Comparison of ENCODE assay signal across 12 cellular contexts in genomic region chr1:6027591-6027990, GRCh38. TPM values are rescaled to one million over a fixed set of nuclear protein-coding genes. Genes with fewer than 3 reads are reported as not detected.
DNase-seq lines count a peak whose midpoint lies in the region; ATAC-seq, FAIRE-seq and TF ChIP-seq lines count a peak whose summit lies in the region.
"Had no signal": no experiment of that assay in that cellular context is flagged by ENCODE, and none has a peak within 500 bp of the region (broad histone marks: within the 10 kb centered on the region; RNA-seq: fewer than 3 reads in every experiment).

No MANE protein-coding gene starts in this region.

- peaks cover 71% of the 10 kb centered on the region for H3K79me2 ChIP-seq in OCI-LY3 (ENCODE audit: low read length)
- H3K79me2 ChIP-seq in trophoblast cell (ENCODE audit: control insufficient read depth, insufficient read depth, low read length, poor library complexity), result no peaks in the 10 kb centered on the region

- H3K27ac Mint-ChIP-seq in activated CD8-positive, alpha-beta memory T cell treated with anti-CD3 and anti-CD28 coated beads, Interleukin-2, amount 10 ng/mL, durations not matched to agents 7 days and 5 days, result peak overlapping the region; percentile 98
- peak overlapping the region; percentile 99 for H3K27ac Mint-ChIP-seq in stimulated activated naive B cell treated with anti-CD40 and anti-IgM and Interleukin-4, amounts not matched to agents 10 μg/mL and 1 μg/mL and 100 μg/mL, for 72 hours

- H3K4me1 Mint-ChIP-seq in activated CD8-positive, alpha-beta memory T cell treated with anti-CD3 and anti-CD28 coated beads, Interleukin-2, amount 10 ng/mL, durations not matched to agents 7 days and 5 days, result peaks cover 61% of the 10 kb centered on the region
- peaks cover 51 to 73% of the 10 kb centered on the region in 2 donors for H3K4me1 Mint-ChIP-seq in stimulated activated naive B cell treated with anti-CD40 and anti-IgM and Interleukin-4, amounts not matched to agents 10 μg/mL and 1 μg/mL and 100 μg/mL, for 72 hours

- no peak for TF ChIP-seq CTCF in OCI-LY3 (IDR thresholded peaks at IDR 0.05; ENCODE audit: low read depth, low read length)
- TF ChIP-seq CTCF in D721Med (IDR thresholded peaks at IDR 0.05; ENCODE audit: insufficient read depth, missing control alignments), result no peak

- ATAC-seq in activated CD8-positive, alpha-beta memory T cell treated with anti-CD3 and anti-CD28 coated beads, Interleukin-2, amount 10 ng/mL, durations not matched to agents 7 days and 5 days, result peak; percentile 25
- no peak for ATAC-seq in stimulated activated naive B cell treated with anti-CD40 and anti-IgM and Interleukin-4, amounts not matched to agents 10 μg/mL and 1 μg/mL and 100 μg/mL, for 72 hours (replicated peaks)

- peaks cover 49% of the 10 kb centered on the region for H3K36me3 Mint-ChIP-seq in activated CD8-positive, alpha-beta memory T cell treated with anti-CD3 and anti-CD28 coated beads, Interleukin-2, amount 10 ng/mL, durations not matched to agents 7 days and 5 days
- H3K36me3 Mint-ChIP-seq in stimulated activated naive B cell treated with anti-CD40 and anti-IgM and Interleukin-4, amounts not matched to agents 10 μg/mL and 1 μg/mL and 100 μg/mL, for 72 hours, result peaks cover 42 to 56% of the 10 kb centered on the region in 2 donors

- H3K9ac ChIP-seq in OCI-LY3 (ENCODE audit: low read length) (peak overlapping the region; percentile 91), duodenal mucosa (ENCODE audit: low read depth in 1 of 2, low read length in 2 of 2) (no peak overlapping the region), trophoblast cell (ENCODE audit: low read length) (no peak overlapping the region)

- H3K4me3 ChIP-seq in OCI-LY3 (ENCODE audit: low read length), result peak overlapping the region; percentile 100
- peak overlapping the region; percentile 52 to 57 for H3K4me3 ChIP-seq in duodenal mucosa (ENCODE audit: low read depth in 1 of 2, low read length in 2 of 2)
- no peak overlapping the region for H3K4me3 ChIP-seq in trophoblast cell (ENCODE audit: low read depth, low read length)

- H3K4me3 Mint-ChIP-seq in activated CD8-positive, alpha-beta memory T cell treated with anti-CD3 and anti-CD28 coated beads, Interleukin-2, amount 10 ng/mL, durations not matched to agents 7 days and 5 days, result peak overlapping the region; percentile 83
- H3K4me3 Mint-ChIP-seq in stimulated activated naive B cell treated with anti-CD40 and anti-IgM and Interleukin-4, amounts not matched to agents 10 μg/mL and 1 μg/mL and 100 μg/mL, for 72 hours, result peak overlapping the region; percentile 94 to 98

- H4K12ac ChIP-seq in trophoblast cell (ENCODE audit: low read depth, low read length), result no peak overlapping the region

- CTCF ChIA-PET in activated CD8-positive, alpha-beta memory T cell treated with anti-CD3 and anti-CD28 coated beads, Interleukin-2, amount 10 ng/mL, durations not matched to agents 7 days and 5 days (lab: Charles Lee), result interaction anchor here (1.0 to 1.4 kb wide), 3 partner anchors 24 to 167 kb away, joined by 3 to 10 read pairs (median 3); no protein-coding TSS in a partner anchor

- H4K20me1 ChIP-seq in OCI-LY3 (ENCODE audit: insufficient read depth, low read length), result peaks cover 54% of the 10 kb centered on the region

- FAIRE-seq in D721Med (lab: Jason Lieb, UNC), result no peak

- no peak overlapping the region for H3K18ac ChIP-seq in trophoblast cell (ENCODE audit: low read length)

- H3K27ac ChIP-seq in OCI-LY3 (ENCODE audit: low read length), result peak overlapping the region; percentile 83
- H3K27ac ChIP-seq in duodenal mucosa (ENCODE audit: low read depth, low read length), result no peak overlapping the region
- H3K27ac ChIP-seq in trophoblast cell (ENCODE audit: low read depth, low read length), result no peak overlapping the region
- H3K27ac ChIP-seq: vagina had no signal

- peak; percentile 79 for DNase-seq in activated CD8-positive, alpha-beta memory T cell treated with anti-CD3 and anti-CD28 coated beads, Interleukin-2, amount 10 ng/mL, durations not matched to agents 7 days and 5 days
- DNase-seq in activated CD8-positive, alpha-beta memory T cell treated with anti-CD3 and anti-CD28 coated beads for 24 hours, result no peak
- peak; percentile 15 for DNase-seq in stimulated activated naive B cell treated with anti-CD40 and anti-IgM and Interleukin-4, amounts not matched to agents 10 μg/mL and 1 μg/mL and 100 μg/mL, for 72 hours
- DNase-seq in NCI-H82 treated with DMSO at 0.1 percent for 48 hours (lab: John Stamatoyannopoulos, UW; ENCODE audit: unreplicated experiment) (no peak), trophoblast cell (no peak), D721Med (ENCODE audit: insufficient read length, low spot score) (no peak)
- DNase-seq: foreskin fibroblast, mesendoderm, NCI-H2107 had no signal

- no CpG with 5 or more reads among the region's 10 CpGs for WGBS in trophoblast cell (ENCODE audit: extremely low coverage, insufficient coverage, insufficient read length)

- no peak overlapping the region for H2BK120ac ChIP-seq in trophoblast cell (ENCODE audit: insufficient read depth, low read length, poor library complexity)

- H3K36me3 ChIP-seq in OCI-LY3 (replicated peaks; ENCODE audit: low read depth, low read length) (peaks cover 39% of the 10 kb centered on the region), duodenal mucosa (ENCODE audit: control insufficient read depth in 1 of 2, insufficient read depth in 2 of 2, low read length in 2 of 2) (no peaks in the 10 kb centered on the region), trophoblast cell (ENCODE audit: control insufficient read depth in 1 of 2, insufficient read depth in 2 of 2, low read length in 2 of 2) (no peaks in the 10 kb centered on the region)
- H3K36me3 ChIP-seq: vagina had no signal

- H2AK5ac ChIP-seq in trophoblast cell (ENCODE audit: low read length), result no peak overlapping the region

- H2BK5ac ChIP-seq in trophoblast cell (ENCODE audit: low read depth, low read length, poor library complexity), result no peak overlapping the region

- no peaks in the 10 kb centered on the region for H3K9me3 Mint-ChIP-seq in activated CD8-positive, alpha-beta memory T cell treated with anti-CD3 and anti-CD28 coated beads, Interleukin-2, amount 10 ng/mL, durations not matched to agents 7 days and 5 days (ENCODE audit: low read depth)
- no peaks in the 10 kb centered on the region for H3K9me3 Mint-ChIP-seq in stimulated activated naive B cell treated with anti-CD40 and anti-IgM and Interleukin-4, amounts not matched to agents 10 μg/mL and 1 μg/mL and 100 μg/mL, for 72 hours

- H3K27me3 ChIP-seq in OCI-LY3 (ENCODE audit: low read depth, low read length), result no peaks in the 10 kb centered on the region
- H3K27me3 ChIP-seq in duodenal mucosa (ENCODE audit: control insufficient read depth in 1 of 2, insufficient read depth in 2 of 2, low read length in 2 of 2), result peaks cover 0 to 4% of the 10 kb centered on the region in 2 donors
- H3K27me3 ChIP-seq in trophoblast cell (ENCODE audit: insufficient read depth, low read length), result no peaks in the 10 kb centered on the region
- H3K27me3 ChIP-seq: vagina had no signal

- H3K14ac ChIP-seq in trophoblast cell (ENCODE audit: low read length), result no peak overlapping the region

- H2BK12ac ChIP-seq in trophoblast cell (ENCODE audit: low read length), result no peak overlapping the region

- H3K4me2 ChIP-seq in OCI-LY3 (ENCODE audit: low read length) (peak overlapping the region; percentile 100), trophoblast cell (ENCODE audit: low read length) (no peak overlapping the region)

- no peak overlapping the region for H4K8ac ChIP-seq in trophoblast cell (ENCODE audit: low read depth, low read length)

- no peaks in the 10 kb centered on the region for H3K27me3 Mint-ChIP-seq in activated CD8-positive, alpha-beta memory T cell treated with anti-CD3 and anti-CD28 coated beads, Interleukin-2, amount 10 ng/mL, durations not matched to agents 7 days and 5 days
- no peaks in the 10 kb centered on the region for H3K27me3 Mint-ChIP-seq in stimulated activated naive B cell treated with anti-CD40 and anti-IgM and Interleukin-4, amounts not matched to agents 10 μg/mL and 1 μg/mL and 100 μg/mL, for 72 hours

- no peaks in the 10 kb centered on the region for H3K9me3 ChIP-seq in OCI-LY3 (ENCODE audit: insufficient read depth, low read length)
- no peaks in the 10 kb centered on the region for H3K9me3 ChIP-seq in duodenal mucosa (ENCODE audit: control insufficient read depth in 1 of 2, low read length in 2 of 2)
- no peaks in the 10 kb centered on the region for H3K9me3 ChIP-seq in trophoblast cell (ENCODE audit: insufficient read depth, low read depth, low read length)
- H3K9me3 ChIP-seq: vagina had no signal

- no peak overlapping the region for H4K91ac ChIP-seq in trophoblast cell (ENCODE audit: low read depth, low read length)

- H3K4me1 ChIP-seq in OCI-LY3 (ENCODE audit: low read length) (peaks cover 38% of the 10 kb centered on the region), duodenal mucosa (ENCODE audit: control insufficient read depth in 1 of 2, insufficient read depth in 2 of 2, low read length in 2 of 2) (peaks cover 4 to 24% of the 10 kb centered on the region in 2 donors), trophoblast cell (ENCODE audit: control insufficient read depth in 1 of 2, insufficient read depth in 2 of 2, low read length in 2 of 2) (peaks cover 0 to 3% of the 10 kb centered on the region in 2 experiments)

- H3K4ac ChIP-seq in trophoblast cell (ENCODE audit: low read depth, low read length), result no peak overlapping the region

- H3K23ac ChIP-seq in trophoblast cell (ENCODE audit: low read length), result no peak overlapping the region

- H3K79me1 ChIP-seq in trophoblast cell (ENCODE audit: low read length), result no peaks in the 10 kb centered on the region

- H2AFZ ChIP-seq in OCI-LY3 (ENCODE audit: low read depth, low read length) (no peak overlapping the region), trophoblast cell (ENCODE audit: insufficient read depth, low read length, poor library complexity) (no peak overlapping the region)

RNA-seq across cellular contexts. Expression of gene KCNAB2, which starts 18.1 kb away (rescaled TPM):
- 100 to 1,000 TPM; 248 to 368 TPM for total RNA-seq in activated CD8-positive, alpha-beta memory T cell treated with anti-CD3 and anti-CD28 coated beads, Interleukin-2, amount 10 ng/mL, durations not matched to agents 7 days and 5 days
- polyA plus RNA-seq in trophoblast cell (2013), result 0.55 and 0.57 TPM in 2 replicates

RNA-seq across cellular contexts. Expression of gene NPHP4, which starts 35.4 kb away (rescaled TPM):
- total RNA-seq in activated CD8-positive, alpha-beta memory T cell treated with anti-CD3 and anti-CD28 coated beads, Interleukin-2, amount 10 ng/mL, durations not matched to agents 7 days and 5 days, result 10 to 100 TPM; 15.4 to 20.3 TPM
- 2.2 and 2.4 TPM in 2 replicates for polyA plus RNA-seq in trophoblast cell (2013)

Comparison
In these comparisons a context has a peak if more than half of its experiments do, and no peak if none do; other contexts are left out.
1. DNase-seq: peak in activated CD8-positive, alpha-beta memory T cell treated with anti-CD3 and anti-CD28 coated beads, Interleukin-2, amount 10 ng/mL, durations not matched to agents 7 days and 5 days (single experiment) and stimulated activated naive B cell treated with anti-CD40 and anti-IgM and Interleukin-4, amounts not matched to agents 10 μg/mL and 1 μg/mL and 100 μg/mL, for 72 hours (single experiment); none in activated CD8-positive, alpha-beta memory T cell treated with anti-CD3 and anti-CD28 coated beads for 24 hours (single experiment), NCI-H82 treated with DMSO at 0.1 percent for 48 hours (single experiment), trophoblast cell (0 of 2) and D721Med (single experiment).